In genomic region chr17:49229805-49230600, GRCh38 we compare ENCODE assay signal across 8 cellular contexts. TPM values are rescaled to one million over a fixed set of nuclear protein-coding genes. Genes with fewer than 3 reads are reported as not detected.
DNase-seq lines count a peak whose midpoint lies in the region; ATAC-seq and TF ChIP-seq lines count a peak whose summit lies in the region.

No MANE protein-coding gene starts in this region.

- WGBS in upper lobe of left lung, 2 donors = 6 to 18% methylated on average over 13 to 27 of the region's 36 CpGs

- peak in 1 of 2 donors; percentile 4 for ATAC-seq in activated T-cell treated with anti-CD3 and anti-CD28 coated beads, Interleukin-2, amount 50 U/mL, for 72 hours (replicated peaks in 1 of 2)
- no peak for ATAC-seq in activated naive CD8-positive, alpha-beta T cell treated with anti-CD3 and anti-CD28 coated beads, Interleukin-2, amount 10 ng/mL, durations not matched to agents 7 days and 5 days (ENCODE audit: low read depth)
- ATAC-seq in left lung = no peak
- ATAC-seq in upper lobe of left lung (ENCODE audit: low FRiP score in 2 of 2) = no peak

- no peaks in the 10 kb centered on the region for H3K9me3 Mint-ChIP-seq in activated T-cell treated with anti-CD3 and anti-CD28 coated beads, Interleukin-2, amount 50 U/mL, for 72 hours
- no peaks in the 10 kb centered on the region for H3K9me3 Mint-ChIP-seq in activated naive CD8-positive, alpha-beta T cell treated with anti-CD3 and anti-CD28 coated beads, Interleukin-2, amount 10 ng/mL, durations not matched to agents 7 days and 5 days

- no peak for DNase-seq in activated T-cell treated with anti-CD3 and anti-CD28 coated beads, Interleukin-2, amount 50 U/mL, for 72 hours
- no peak for DNase-seq in activated T-cell treated with anti-CD3 and anti-CD28 coated beads, Interleukin-2, amount 50 U/mL, for 48 hours
- peak; percentile 40 for DNase-seq in activated naive CD8-positive, alpha-beta T cell treated with anti-CD3 and anti-CD28 coated beads, Interleukin-2, amount 10 ng/mL, durations not matched to agents 7 days and 5 days
- DNase-seq in left lung (peak in 1 of 2 donors; percentile 82), upper lobe of left lung (peak in 1 of 2 donors; percentile 86), NCI-H526 (lab: John Stamatoyannopoulos, UW) (no peak), GM19238 (ENCODE audit: insufficient read length, low spot score) (no peak), NCI-H1092 treated with DMSO at 0.1 percent for 48 hours (lab: John Stamatoyannopoulos, UW) (no peak)

- H3K27ac ChIP-seq in left lung = no peak overlapping the region
- peak overlapping the region in 2 of 4 donors; percentile 72 to 83 for H3K27ac ChIP-seq in upper lobe of left lung

- H3K27me3 Mint-ChIP-seq in activated T-cell treated with anti-CD3 and anti-CD28 coated beads, Interleukin-2, amount 50 U/mL, for 72 hours (ENCODE audit: low read depth) = peaks cover 55% of the 10 kb centered on the region
- H3K27me3 Mint-ChIP-seq in activated naive CD8-positive, alpha-beta T cell treated with anti-CD3 and anti-CD28 coated beads, Interleukin-2, amount 10 ng/mL, durations not matched to agents 7 days and 5 days = peaks cover 18% of the 10 kb centered on the region

- peaks cover 22% of the 10 kb centered on the region for H3K4me1 Mint-ChIP-seq in activated T-cell treated with anti-CD3 and anti-CD28 coated beads, Interleukin-2, amount 50 U/mL, for 72 hours (ENCODE audit: low read depth)
- H3K4me1 Mint-ChIP-seq in activated naive CD8-positive, alpha-beta T cell treated with anti-CD3 and anti-CD28 coated beads, Interleukin-2, amount 10 ng/mL, durations not matched to agents 7 days and 5 days = peaks cover 17% of the 10 kb centered on the region

- no peaks in the 10 kb centered on the region for H3K9me3 ChIP-seq in left lung
- no peaks in the 10 kb centered on the region for H3K9me3 ChIP-seq in upper lobe of left lung

- H3K27me3 ChIP-seq in left lung (peaks cover 17 to 59% of the 10 kb centered on the region in 2 donors), upper lobe of left lung (peaks cover 0 to 11% (median 0%) of the 10 kb centered on the region in 4 donors)

- no peaks in the 10 kb centered on the region for H3K36me3 Mint-ChIP-seq in activated T-cell treated with anti-CD3 and anti-CD28 coated beads, Interleukin-2, amount 50 U/mL, for 72 hours (ENCODE audit: insufficient read depth in 2 of 2)
- H3K36me3 Mint-ChIP-seq in activated naive CD8-positive, alpha-beta T cell treated with anti-CD3 and anti-CD28 coated beads, Interleukin-2, amount 10 ng/mL, durations not matched to agents 7 days and 5 days = peaks cover 2% of the 10 kb centered on the region

- no peak for TF ChIP-seq POLR2A in upper lobe of left lung (IDR thresholded peaks at IDR 0.05)

- peak overlapping the region; percentile 80 to 87 for H3K4me3 Mint-ChIP-seq in activated T-cell treated with anti-CD3 and anti-CD28 coated beads, Interleukin-2, amount 50 U/mL, for 72 hours
- H3K4me3 Mint-ChIP-seq in activated naive CD8-positive, alpha-beta T cell treated with anti-CD3 and anti-CD28 coated beads, Interleukin-2, amount 10 ng/mL, durations not matched to agents 7 days and 5 days = peak overlapping the region; percentile 81

- POLR2A ChIA-PET in activated naive CD8-positive, alpha-beta T cell treated with anti-CD3 and anti-CD28 coated beads, Interleukin-2, amount 10 ng/mL, durations not matched to agents 7 days and 5 days (lab: Charles Lee) = interaction anchor here (0.5 to 6.5 kb wide), 8 partner anchors 8 to 50 kb away, joined by 3 to 44 read pairs (median 4); no protein-coding TSS in a partner anchor

- TF ChIP-seq CTCF in left lung (IDR thresholded peaks at IDR 0.05) = no peak
- no peak for TF ChIP-seq CTCF in upper lobe of left lung (IDR thresholded peaks at IDR 0.05)

- no peak for TF ChIP-seq EP300 in upper lobe of left lung (IDR thresholded peaks at IDR 0.05)

- peak overlapping the region; percentile 39 to 65 for H3K4me3 ChIP-seq in left lung
- H3K4me3 ChIP-seq in upper lobe of left lung = peak overlapping the region; percentile 50 to 62 (median 60)

- H3K27ac Mint-ChIP-seq in activated T-cell treated with anti-CD3 and anti-CD28 coated beads, Interleukin-2, amount 50 U/mL, for 72 hours = no peak overlapping the region
- no peak overlapping the region for H3K27ac Mint-ChIP-seq in activated naive CD8-positive, alpha-beta T cell treated with anti-CD3 and anti-CD28 coated beads, Interleukin-2, amount 10 ng/mL, durations not matched to agents 7 days and 5 days

- no peaks in the 10 kb centered on the region for H3K36me3 ChIP-seq in left lung
- no peaks in the 10 kb centered on the region for H3K36me3 ChIP-seq in upper lobe of left lung

- H3K4me1 ChIP-seq in left lung (peaks cover 9 to 31% of the 10 kb centered on the region in 2 donors), upper lobe of left lung (peaks cover 14 to 35% (median 19%) of the 10 kb centered on the region in 4 donors)

- intact Hi-C loops in left lung (cut with DNase I) = no loop called here

RNA-seq across cellular contexts. Expression of gene PHOSPHO1, which starts 0.6 kb away (rescaled TPM):
- total RNA-seq in activated T-cell treated with anti-CD3 and anti-CD28 coated beads, Interleukin-2, amount 50 U/mL, for 72 hours = under 1 TPM in 1 of 2 donors, not detected in 1; 0.29 TPM
- total RNA-seq in activated naive CD8-positive, alpha-beta T cell treated with anti-CD3 and anti-CD28 coated beads, Interleukin-2, amount 10 ng/mL, durations not matched to agents 7 days and 5 days = not detected
- total RNA-seq in left lung = 1 to 10 TPM; 1.0 to 2.0 TPM
- total RNA-seq in upper lobe of left lung = 1 to 10 TPM in 4 of 6 donors, under 1 TPM in 1, not detected in 1; 0.30 to 4.7 (median 3.1) TPM

RNA-seq across cellular contexts. Expression of gene ABI3, which starts 19.5 kb away (rescaled TPM):
- total RNA-seq in activated T-cell treated with anti-CD3 and anti-CD28 coated beads, Interleukin-2, amount 50 U/mL, for 72 hours = 10 to 100 TPM; 27.9 to 32.4 TPM
- 10 to 100 TPM; 86.4 to 86.7 TPM for total RNA-seq in activated naive CD8-positive, alpha-beta T cell treated with anti-CD3 and anti-CD28 coated beads, Interleukin-2, amount 10 ng/mL, durations not matched to agents 7 days and 5 days
- total RNA-seq in left lung (10 to 100 TPM; 10.8 to 23.8 TPM), upper lobe of left lung (10 to 100 TPM in 4 of 6 donors, 1 to 10 TPM in 2; 8.5 to 38.4 (median 27.3) TPM)

RNA-seq across cellular contexts. Expression of gene GNGT2, which starts 19.6 kb away (rescaled TPM):
- 10 to 100 TPM; 24.6 to 27.5 TPM for total RNA-seq in activated T-cell treated with anti-CD3 and anti-CD28 coated beads, Interleukin-2, amount 50 U/mL, for 72 hours
- total RNA-seq in activated naive CD8-positive, alpha-beta T cell treated with anti-CD3 and anti-CD28 coated beads, Interleukin-2, amount 10 ng/mL, durations not matched to agents 7 days and 5 days = 10 to 100 TPM; 27.9 to 34.2 TPM
- 1 to 10 TPM; 3.6 to 4.8 TPM for total RNA-seq in left lung
- total RNA-seq in upper lobe of left lung = 10 to 100 TPM in 3 of 6 donors, 1 to 10 TPM in 3; 1.1 to 22.5 (median 9.9) TPM
